8 cellular contexts compared by ENCODE assay signal in the genomic region with DNA sequence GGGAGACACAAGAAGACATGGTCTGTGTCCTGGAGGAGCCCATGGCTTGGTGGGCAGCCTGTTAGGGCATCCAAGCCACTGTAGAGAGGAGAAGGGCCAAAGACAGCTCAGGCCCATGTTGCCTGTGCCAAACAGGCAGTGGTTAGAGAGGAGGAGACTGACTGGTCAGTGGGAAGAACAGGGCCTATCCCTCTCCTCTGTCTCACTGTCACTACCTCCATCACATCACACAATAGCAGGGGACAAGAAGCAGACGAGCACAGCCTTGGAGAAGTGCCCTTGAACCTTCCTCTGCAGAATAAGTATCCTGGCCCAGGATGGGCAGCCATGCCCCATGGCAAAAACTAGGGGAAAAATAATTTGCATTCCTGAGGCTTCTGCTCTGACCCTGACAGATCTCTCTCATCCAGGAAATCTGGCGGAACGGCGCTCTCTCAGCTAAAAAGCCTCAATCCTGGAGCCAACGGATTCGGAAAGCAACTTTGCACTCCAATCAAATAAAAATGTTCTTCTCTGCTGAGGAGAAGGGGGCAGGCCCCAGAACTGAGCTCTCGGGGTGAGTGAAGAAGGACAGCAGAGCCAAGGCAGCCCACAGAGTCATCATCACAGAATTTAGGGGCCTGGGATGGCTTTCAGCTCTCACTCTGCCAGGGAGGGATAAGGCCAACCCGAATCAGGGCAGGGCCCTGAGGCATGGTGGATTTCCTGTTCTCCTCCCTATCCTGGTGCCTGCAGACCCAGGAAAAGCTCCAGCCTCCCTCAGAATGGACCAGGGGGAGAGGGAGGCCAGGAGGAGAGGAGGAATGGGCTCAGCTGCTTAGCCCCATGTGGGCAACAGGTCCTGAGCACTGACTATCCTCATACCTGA. TPM values are rescaled to one million over a fixed set of nuclear protein-coding genes. Genes with fewer than 3 reads are reported as not detected.
DNase-seq lines count a peak whose midpoint lies in the region; ATAC-seq and TF ChIP-seq lines count a peak whose summit lies in the region.

No MANE protein-coding gene starts in this region.

- intact Hi-C loops in left ventricle myocardium superior (cut with micrococcal nuclease) (no loop called here), sigmoid colon (cut with DNase I) (loop anchor here (10.0 kb wide), 1 partner anchor 471 kb away; a partner anchor contains a TSS)

- no peaks in the 10 kb centered on the region for H3K27me3 ChIP-seq in sigmoid colon

- no peaks in the 10 kb centered on the region for H3K36me3 Mint-ChIP-seq in WTC11

- CTCF ChIA-PET in WTC11 (lab: Charles Lee) = interaction anchor here (0.6 to 3.5 kb wide), 8 partner anchors 12 to 154 kb away, joined by 3 to 36 read pairs (median 6); no protein-coding TSS in a partner anchor

- ATAC-seq in WTC11 (peak; percentile 2; the same call in 1 of the 2 replicates), left ventricle myocardium superior (peak; percentile 49)

- peaks cover 0 to 45% (median 35%) of the 10 kb centered on the region in 4 donors for H3K4me1 ChIP-seq in sigmoid colon

- TF ChIP-seq EP300 in sigmoid colon (IDR thresholded peaks at IDR 0.05) = no peak

- peak overlapping the region; percentile 89 to 93 (median 90) for H3K27ac ChIP-seq in sigmoid colon

- no peak overlapping the region for H3K27ac Mint-ChIP-seq in WTC11

- peak; percentile 57 for DNase-seq in ELF-1 (ENCODE audit: low read depth, low spot score)
- DNase-seq in WTC11 (ENCODE audit: low spot score) = no peak
- no peak for DNase-seq in left ventricle myocardium superior
- DNase-seq in sigmoid colon = no peak
- no peak for DNase-seq in SK-N-DZ (ENCODE audit: low spot score)
- no peak for DNase-seq in NCI-H226
- no peak for DNase-seq in stimulated activated CD4-positive, alpha-beta T cell treated with anti-CD3 and anti-CD28 coated beads, Interleukin-2, amount 100 ng/mL, for 24 hours
- DNase-seq in CD1c-positive myeloid dendritic cell (ENCODE audit: extremely low spot score) = no peak

- H3K9me3 Mint-ChIP-seq in WTC11 = no peaks in the 10 kb centered on the region

- H3K4me1 Mint-ChIP-seq in WTC11 = peaks cover 58% of the 10 kb centered on the region

- WGBS in sigmoid colon, 2 donors = 74% methylated on average over 8 of the region's 8 CpGs

- no peaks in the 10 kb centered on the region for H3K36me3 ChIP-seq in sigmoid colon

- no peak for TF ChIP-seq POLR2A in sigmoid colon (IDR thresholded peaks at IDR 0.05)

- no peak for TF ChIP-seq CTCF in WTC11 (IDR thresholded peaks at IDR 0.05)
- no peak for TF ChIP-seq CTCF in sigmoid colon (IDR thresholded peaks at IDR 0.05)

- POLR2A ChIA-PET in WTC11 (lab: Charles Lee) = interaction anchor here (1.5 to 2.9 kb wide), 3 partner anchors 15 to 23 kb away, joined by 3 to 23 read pairs (median 4); no protein-coding TSS in a partner anchor

- peaks cover 32% of the 10 kb centered on the region for H3K27me3 Mint-ChIP-seq in WTC11 (ENCODE audit: low read depth)

- no peaks in the 10 kb centered on the region for H3K9me3 ChIP-seq in sigmoid colon

- peak overlapping the region; percentile 68 to 92 (median 88) for H3K4me3 ChIP-seq in sigmoid colon

- peak overlapping the region; percentile 85 for H3K4me3 Mint-ChIP-seq in WTC11

TF ChIP-seq in WTC11, 78 proteins besides CTCF, POLR2A, EP300 and RAD21 (continues in another document):
- TF ChIP-seq, protein P1, sequence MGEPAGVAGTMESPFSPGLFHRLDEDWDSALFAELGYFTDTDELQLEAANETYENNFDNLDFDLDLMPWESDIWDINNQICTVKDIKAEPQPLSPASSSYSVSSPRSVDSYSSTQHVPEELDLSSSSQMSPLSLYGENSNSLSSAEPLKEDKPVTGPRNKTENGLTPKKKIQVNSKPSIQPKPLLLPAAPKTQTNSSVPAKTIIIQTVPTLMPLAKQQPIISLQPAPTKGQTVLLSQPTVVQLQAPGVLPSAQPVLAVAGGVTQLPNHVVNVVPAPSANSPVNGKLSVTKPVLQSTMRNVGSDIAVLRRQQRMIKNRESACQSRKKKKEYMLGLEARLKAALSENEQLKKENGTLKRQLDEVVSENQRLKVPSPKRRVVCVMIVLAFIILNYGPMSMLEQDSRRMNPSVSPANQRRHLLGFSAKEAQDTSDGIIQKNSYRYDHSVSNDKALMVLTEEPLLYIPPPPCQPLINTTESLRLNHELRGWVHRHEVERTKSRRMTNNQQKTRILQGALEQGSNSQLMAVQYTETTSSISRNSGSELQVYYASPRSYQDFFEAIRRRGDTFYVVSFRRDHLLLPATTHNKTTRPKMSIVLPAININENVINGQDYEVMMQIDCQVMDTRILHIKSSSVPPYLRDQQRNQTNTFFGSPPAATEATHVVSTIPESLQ (CRISPR knock-in tag; IDR thresholded peaks at IDR 0.05) = no peak
- no peak for TF ChIP-seq NFATC4 (CRISPR knock-in tag; IDR thresholded peaks at IDR 0.05)
- TF ChIP-seq, protein P2, sequence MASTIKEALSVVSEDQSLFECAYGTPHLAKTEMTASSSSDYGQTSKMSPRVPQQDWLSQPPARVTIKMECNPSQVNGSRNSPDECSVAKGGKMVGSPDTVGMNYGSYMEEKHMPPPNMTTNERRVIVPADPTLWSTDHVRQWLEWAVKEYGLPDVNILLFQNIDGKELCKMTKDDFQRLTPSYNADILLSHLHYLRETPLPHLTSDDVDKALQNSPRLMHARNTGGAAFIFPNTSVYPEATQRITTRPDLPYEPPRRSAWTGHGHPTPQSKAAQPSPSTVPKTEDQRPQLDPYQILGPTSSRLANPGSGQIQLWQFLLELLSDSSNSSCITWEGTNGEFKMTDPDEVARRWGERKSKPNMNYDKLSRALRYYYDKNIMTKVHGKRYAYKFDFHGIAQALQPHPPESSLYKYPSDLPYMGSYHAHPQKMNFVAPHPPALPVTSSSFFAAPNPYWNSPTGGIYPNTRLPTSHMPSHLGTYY (CRISPR knock-in tag; IDR thresholded peaks at IDR 0.05) = no peak
- TF ChIP-seq, protein P3, sequence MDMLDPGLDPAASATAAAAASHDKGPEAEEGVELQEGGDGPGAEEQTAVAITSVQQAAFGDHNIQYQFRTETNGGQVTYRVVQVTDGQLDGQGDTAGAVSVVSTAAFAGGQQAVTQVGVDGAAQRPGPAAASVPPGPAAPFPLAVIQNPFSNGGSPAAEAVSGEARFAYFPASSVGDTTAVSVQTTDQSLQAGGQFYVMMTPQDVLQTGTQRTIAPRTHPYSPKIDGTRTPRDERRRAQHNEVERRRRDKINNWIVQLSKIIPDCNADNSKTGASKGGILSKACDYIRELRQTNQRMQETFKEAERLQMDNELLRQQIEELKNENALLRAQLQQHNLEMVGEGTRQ (CRISPR knock-in tag; IDR thresholded peaks at IDR 0.05) = no peak
- TF ChIP-seq, protein P4, sequence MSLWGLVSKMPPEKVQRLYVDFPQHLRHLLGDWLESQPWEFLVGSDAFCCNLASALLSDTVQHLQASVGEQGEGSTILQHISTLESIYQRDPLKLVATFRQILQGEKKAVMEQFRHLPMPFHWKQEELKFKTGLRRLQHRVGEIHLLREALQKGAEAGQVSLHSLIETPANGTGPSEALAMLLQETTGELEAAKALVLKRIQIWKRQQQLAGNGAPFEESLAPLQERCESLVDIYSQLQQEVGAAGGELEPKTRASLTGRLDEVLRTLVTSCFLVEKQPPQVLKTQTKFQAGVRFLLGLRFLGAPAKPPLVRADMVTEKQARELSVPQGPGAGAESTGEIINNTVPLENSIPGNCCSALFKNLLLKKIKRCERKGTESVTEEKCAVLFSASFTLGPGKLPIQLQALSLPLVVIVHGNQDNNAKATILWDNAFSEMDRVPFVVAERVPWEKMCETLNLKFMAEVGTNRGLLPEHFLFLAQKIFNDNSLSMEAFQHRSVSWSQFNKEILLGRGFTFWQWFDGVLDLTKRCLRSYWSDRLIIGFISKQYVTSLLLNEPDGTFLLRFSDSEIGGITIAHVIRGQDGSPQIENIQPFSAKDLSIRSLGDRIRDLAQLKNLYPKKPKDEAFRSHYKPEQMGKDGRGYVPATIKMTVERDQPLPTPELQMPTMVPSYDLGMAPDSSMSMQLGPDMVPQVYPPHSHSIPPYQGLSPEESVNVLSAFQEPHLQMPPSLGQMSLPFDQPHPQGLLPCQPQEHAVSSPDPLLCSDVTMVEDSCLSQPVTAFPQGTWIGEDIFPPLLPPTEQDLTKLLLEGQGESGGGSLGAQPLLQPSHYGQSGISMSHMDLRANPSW (CRISPR knock-in tag; conservative IDR thresholded peaks at IDR 0.05; ENCODE audit: low read depth) = no peak
- no peak for TF ChIP-seq ZNF138 (CRISPR knock-in tag; conservative IDR thresholded peaks at IDR 0.05)
- TF ChIP-seq, protein P5, sequence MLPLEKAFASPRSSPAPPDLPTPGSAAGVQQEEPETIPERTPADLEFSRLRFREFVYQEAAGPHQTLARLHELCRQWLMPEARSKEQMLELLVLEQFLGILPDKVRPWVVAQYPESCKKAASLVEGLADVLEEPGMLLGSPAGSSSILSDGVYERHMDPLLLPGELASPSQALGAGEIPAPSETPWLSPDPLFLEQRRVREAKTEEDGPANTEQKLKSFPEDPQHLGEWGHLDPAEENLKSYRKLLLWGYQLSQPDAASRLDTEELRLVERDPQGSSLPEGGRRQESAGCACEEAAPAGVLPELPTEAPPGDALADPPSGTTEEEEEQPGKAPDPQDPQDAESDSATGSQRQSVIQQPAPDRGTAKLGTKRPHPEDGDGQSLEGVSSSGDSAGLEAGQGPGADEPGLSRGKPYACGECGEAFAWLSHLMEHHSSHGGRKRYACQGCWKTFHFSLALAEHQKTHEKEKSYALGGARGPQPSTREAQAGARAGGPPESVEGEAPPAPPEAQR (CRISPR knock-in tag; IDR thresholded peaks at IDR 0.05) = no peak

RNA-seq across cellular contexts. Expression of a gene that starts 1.6 kb away (rescaled TPM):
- 30.6 to 33.1 TPM (median 31.0 TPM) in 3 replicates for total RNA-seq in WTC11 (2021)
- total RNA-seq in left ventricle myocardium superior = 5.0 TPM
- total RNA-seq in sigmoid colon = 10 to 100 TPM; 10.6 to 28.5 (median 17.9) TPM
- 10 to 100 TPM in 2 of 3 donors, 1 to 10 TPM in 1; 3.5 to 13.5 (median 12.6) TPM for polyA plus RNA-seq in sigmoid colon
- polyA plus RNA-seq in SK-N-DZ (2014; cell fraction: cytosol; rRNA removed) = 41.2 and 47.5 TPM in 2 replicates
- 27.6 and 31.7 TPM in 2 replicates for polyA plus RNA-seq in SK-N-DZ (2014; cell fraction: nucleus; rRNA removed)

RNA-seq across cellular contexts. Expression of a gene that starts 56.3 kb away (rescaled TPM):
- 1.3 to 2.1 TPM (median 1.3 TPM) in 3 replicates for total RNA-seq in WTC11 (2021)
- total RNA-seq in left ventricle myocardium superior = 0.50 TPM
- 1 to 10 TPM in 1 of 4 donors, under 1 TPM in 2, not detected in 1; under 0.01 to 1.7 (median 0.27) TPM for total RNA-seq in sigmoid colon
- 1 to 10 TPM in 1 of 3 donors, not detected in 2; 1.3 TPM for polyA plus RNA-seq in sigmoid colon
- 0.10 TPM in 1 of 2 replicates, not detected in the other for polyA plus RNA-seq in SK-N-DZ (2014; cell fraction: cytosol; rRNA removed)
- polyA plus RNA-seq in SK-N-DZ (2014; cell fraction: nucleus; rRNA removed) = 0.09 and 0.30 TPM in 2 replicates

RNA-seq across cellular contexts. Expression of a gene that starts 56.5 kb away (rescaled TPM):
- total RNA-seq in WTC11 (2021) (0.09 to 0.62 TPM (median 0.50 TPM) in 3 replicates), left ventricle myocardium superior (0.59 TPM), sigmoid colon (1 to 10 TPM in 2 of 4 donors, under 1 TPM in 2; 0.36 to 3.1 (median 1.3) TPM)
- 1 to 10 TPM in 1 of 3 donors, not detected in 2; 1.7 TPM for polyA plus RNA-seq in sigmoid colon
- polyA plus RNA-seq in SK-N-DZ (2014; cell fraction: cytosol; rRNA removed) = not detected in 2 replicates
- not detected in 2 replicates for polyA plus RNA-seq in SK-N-DZ (2014; cell fraction: nucleus; rRNA removed)
